9 cellular contexts compared by ENCODE assay signal in genomic region chr2:98399112-98399511, GRCh38. TPM values are rescaled to one million over a fixed set of nuclear protein-coding genes. Genes with fewer than 3 reads are reported as not detected.
"Had no signal": no experiment of that assay in that cellular context is flagged by ENCODE, and none has a peak within 500 bp of the region (broad histone marks: within the 10 kb centered on the region; RNA-seq: fewer than 3 reads in every experiment).

No MANE protein-coding gene starts in this region.

- ATAC-seq: GM12878 had no signal

- DNase-seq: GDM1, GF-D8 had no signal

- FAIRE-seq: G401.6, GM12878, GM12891, GM12892, GM18507, GM19239 had no signal

- H3K4me3 ChIP-seq: GM12878 had no signal

RNA-seq across cellular contexts. Expression of gene CNGA3, which starts 52.9 kb away (rescaled TPM):
- total RNA-seq: G401, GM12878 had no signal
- polyA plus RNA-seq: GM12878 had no signal
